In the genomic region with DNA sequence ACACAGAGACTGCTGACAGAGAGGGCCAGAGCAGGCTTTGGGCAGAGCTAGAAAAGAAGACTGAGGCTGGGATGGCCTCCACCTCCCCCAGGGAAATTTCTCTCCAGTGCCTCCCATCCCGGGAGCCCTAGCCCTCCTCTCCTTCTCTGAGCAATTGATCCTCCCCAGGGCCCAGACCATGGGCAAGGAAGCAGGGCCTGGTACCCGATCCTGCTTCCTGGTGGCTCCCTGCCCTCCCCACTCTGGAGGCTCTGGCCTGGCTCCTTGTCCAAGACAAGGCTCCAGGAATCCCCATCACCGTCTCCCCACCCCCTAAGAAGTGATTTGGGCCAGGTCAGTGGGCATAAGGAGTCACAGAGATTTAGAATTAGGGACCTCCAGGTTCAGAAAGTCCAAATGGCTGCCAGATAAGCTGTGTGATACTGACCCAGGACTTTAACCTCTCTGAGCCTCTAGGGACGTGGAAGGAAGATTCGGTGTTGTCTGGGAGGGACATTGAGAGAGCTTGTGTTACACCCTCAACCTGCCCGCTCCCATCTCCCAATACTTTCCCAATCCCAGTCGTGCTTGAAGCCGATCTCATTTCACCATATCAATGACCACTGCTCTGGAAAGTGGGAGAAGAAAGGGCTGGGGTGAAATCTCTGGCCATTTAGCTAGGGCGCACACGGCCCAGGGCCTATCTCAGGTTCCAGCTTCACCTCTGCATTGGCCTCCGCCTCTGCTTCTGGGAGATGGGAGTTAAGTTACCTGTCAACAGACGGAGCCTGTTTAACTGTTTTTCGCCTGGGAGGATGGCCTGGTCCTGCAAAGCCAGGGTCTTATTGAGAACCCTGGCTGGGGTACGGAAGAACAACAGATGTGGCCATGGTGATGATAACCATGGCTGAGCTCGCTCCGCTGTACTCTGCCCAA, we compare ENCODE assay signal across 28 cellular contexts. TPM values are rescaled to one million over a fixed set of nuclear protein-coding genes. Genes with fewer than 3 reads are reported as not detected.
DNase-seq lines count a peak whose midpoint lies in the region; ATAC-seq, FAIRE-seq and TF ChIP-seq lines count a peak whose summit lies in the region.
"Had no signal": no experiment of that assay in that cellular context is flagged by ENCODE, and none has a peak within 500 bp of the region (broad histone marks: within the 10 kb centered on the region; RNA-seq: fewer than 3 reads in every experiment).

No MANE protein-coding gene starts in this region.

- no peak overlapping the region for H3K27ac Mint-ChIP-seq in naive thymus-derived CD4-positive, alpha-beta T cell
- H3K27ac Mint-ChIP-seq: CD4-positive, alpha-beta T cell had no signal

- FAIRE-seq in kidney (lab: Jason Lieb, UNC) (no peak), D721Med (lab: Jason Lieb, UNC) (no peak)
- FAIRE-seq: A549, GM12878, H1 had no signal

- H2BK15ac ChIP-seq in neuronal stem cell (ENCODE audit: low read length) = peak overlapping the region; percentile 22

- no peak overlapping the region for H2AK5ac ChIP-seq in neuronal stem cell (ENCODE audit: low read depth, low read length)

- peaks cover 0 to 2% (median 0%) of the 10 kb centered on the region in 7 donors for H3K4me1 Mint-ChIP-seq in naive thymus-derived CD4-positive, alpha-beta T cell

- peaks cover 0 to 11% of the 10 kb centered on the region in 2 donors for H3K4me1 ChIP-seq in right atrium auricular region
- H3K4me1 ChIP-seq in kidney (ENCODE audit: control insufficient read depth in 1 of 2, insufficient read depth in 1 of 2, low read depth in 1 of 2, low read length in 2 of 2) = no peaks in the 10 kb centered on the region
- H3K4me1 ChIP-seq in neuronal stem cell (ENCODE audit: control insufficient read depth in 2 of 2, insufficient read depth in 1 of 2, low read depth in 1 of 2, low read length in 2 of 2) = peaks cover 0 to 6% of the 10 kb centered on the region in 2 donors
- no peaks in the 10 kb centered on the region for H3K4me1 ChIP-seq in naive thymus-derived CD4-positive, alpha-beta T cell (ENCODE audit: control insufficient read depth in 2 of 2, insufficient read depth in 2 of 2, low read length in 2 of 2)
- H3K4me1 ChIP-seq in upper lobe of left lung = peaks cover 0 to 2% (median 0%) of the 10 kb centered on the region in 4 donors
- H3K4me1 ChIP-seq: A549 had no signal

- peak; percentile 69 for DNase-seq in cardiac septum (ENCODE audit: low spot score)
- no peak for DNase-seq in right atrium auricular region (ENCODE audit: low spot score)
- DNase-seq in kidney = peak; percentile 33
- no peak for DNase-seq in neuronal stem cell (ENCODE audit: low spot score)
- DNase-seq in naive thymus-derived CD4-positive, alpha-beta T cell = no peak
- no peak for DNase-seq in upper lobe of left lung
- no peak for DNase-seq in D721Med (ENCODE audit: insufficient read length, low spot score)
- DNase-seq: AML-193; CD4-positive, alpha-beta T cell; DMS 273 treated with DMSO at 0.1 percent for 48 hours; DMS79; EL; GDM1; HCEC 1CT; IMR-90; KG1; MM.1S; NCI-H2029 treated with DMSO at 0.1 percent for 48 hours; NCI-H226; NCI-H510A; NCI-H748 treated with DMSO at 0.1 percent for 48 hours; NK-92 treated with Interleukin-12 subunit alpha and Interleukin-12 subunit beta, amount 100 ng/mL, for 24 hours; PC-3 had no signal

- H3K4me3 ChIP-seq in right atrium auricular region = no peak overlapping the region
- H3K4me3 ChIP-seq in kidney (ENCODE audit: low read length in 2 of 2) = no peak overlapping the region
- peak overlapping the region in 1 of 2 donors; percentile 16 for H3K4me3 ChIP-seq in neuronal stem cell (ENCODE audit: low read length in 2 of 2)
- no peak overlapping the region for H3K4me3 ChIP-seq in naive thymus-derived CD4-positive, alpha-beta T cell (ENCODE audit: low read length)
- H3K4me3 ChIP-seq in upper lobe of left lung = no peak overlapping the region
- H3K4me3 ChIP-seq: A549; BLaER1 treated with 17β-estradiol and CSF1 and Interleukin-3, amounts not matched to agents 10 nM and 100 nM; GM12878 had no signal

- no peak overlapping the region for H3K4me2 ChIP-seq in neuronal stem cell (ENCODE audit: insufficient read depth, low read length, poor library complexity, severe bottlenecking)
- H3K4me2 ChIP-seq: A549, SK-N-SH had no signal

- no peak overlapping the region for H2BK5ac ChIP-seq in neuronal stem cell (ENCODE audit: low read length)

- H3K23ac ChIP-seq in neuronal stem cell (ENCODE audit: low read depth, low read length, poor library complexity) = no peak overlapping the region

- no peaks in the 10 kb centered on the region for H3K36me3 ChIP-seq in right atrium auricular region
- H3K36me3 ChIP-seq in kidney (ENCODE audit: control insufficient read depth in 1 of 2, insufficient read depth in 2 of 2, low read length in 2 of 2) = no peaks in the 10 kb centered on the region
- H3K36me3 ChIP-seq in neuronal stem cell (replicated peaks in 1 of 2; ENCODE audit: control insufficient read depth in 2 of 2, insufficient read depth in 2 of 2, low read length in 2 of 2) = no peaks in the 10 kb centered on the region
- H3K36me3 ChIP-seq in naive thymus-derived CD4-positive, alpha-beta T cell (ENCODE audit: control insufficient read depth in 2 of 3, insufficient read depth in 3 of 3, low read length in 3 of 3) = no peaks in the 10 kb centered on the region
- H3K36me3 ChIP-seq in upper lobe of left lung = no peaks in the 10 kb centered on the region
- H3K36me3 ChIP-seq: BLaER1 treated with 17β-estradiol and CSF1 and Interleukin-3, amounts not matched to agents 10 nM and 100 nM had no signal

- H3K9me3 ChIP-seq in right atrium auricular region (no peaks in the 10 kb centered on the region), kidney (ENCODE audit: control insufficient read depth in 1 of 2, low read length in 2 of 2) (peaks cover 0 to 8% of the 10 kb centered on the region in 2 donors), neuronal stem cell (replicated peaks in 1 of 2; ENCODE audit: control insufficient read depth in 2 of 2, insufficient read depth in 1 of 2, low read depth in 1 of 2, low read length in 2 of 2) (peaks cover 0 to 3% of the 10 kb centered on the region in 2 donors), upper lobe of left lung (peaks cover 0 to 10% (median 9%) of the 10 kb centered on the region in 4 donors)
- peaks cover 0 to 14% (median 0%) of the 10 kb centered on the region in 3 experiments for H3K9me3 ChIP-seq in naive thymus-derived CD4-positive, alpha-beta T cell (ENCODE audit: control insufficient read depth in 2 of 3, low read length in 3 of 3)
- H3K9me3 ChIP-seq: SK-N-SH had no signal

- no peak for TF ChIP-seq CTCF in right atrium auricular region (IDR thresholded peaks at IDR 0.05)
- no peak for TF ChIP-seq CTCF in kidney (IDR thresholded peaks at IDR 0.05; ENCODE audit: borderline replicate concordance, extremely low read depth, insufficient read depth)
- no peak for TF ChIP-seq CTCF in upper lobe of left lung (IDR thresholded peaks at IDR 0.05)
- no peak for TF ChIP-seq CTCF in D721Med (IDR thresholded peaks at IDR 0.05; ENCODE audit: insufficient read depth, missing control alignments)

- H2BK120ac ChIP-seq in neuronal stem cell (ENCODE audit: low read depth, low read length) = no peak overlapping the region

- H3K9me3 Mint-ChIP-seq in naive thymus-derived CD4-positive, alpha-beta T cell = peaks cover 0 to 17% (median 10%) of the 10 kb centered on the region in 11 donors

- H3K27ac ChIP-seq in right atrium auricular region (no peak overlapping the region), kidney (ENCODE audit: low read depth in 2 of 2, low read length in 2 of 2) (no peak overlapping the region), neuronal stem cell (replicated peaks; ENCODE audit: low read length) (no peak overlapping the region), upper lobe of left lung (no peak overlapping the region)
- no peak overlapping the region for H3K27ac ChIP-seq in naive thymus-derived CD4-positive, alpha-beta T cell (ENCODE audit: low read depth, low read length)
- H3K27ac ChIP-seq: A549; BLaER1 treated with 17β-estradiol and CSF1 and Interleukin-3, amounts not matched to agents 10 nM and 100 nM had no signal

- peaks cover 8 to 26% (median 15%) of the 10 kb centered on the region in 5 donors for H3K27me3 Mint-ChIP-seq in naive thymus-derived CD4-positive, alpha-beta T cell

- H2AFZ ChIP-seq in neuronal stem cell (ENCODE audit: low read length) = no peak overlapping the region

- TF ChIP-seq POLR2A in upper lobe of left lung (IDR thresholded peaks at IDR 0.05) = no peak

- intact Hi-C loops in cardiac septum (cut with DNase I) = loop anchor here (5.0 kb wide), 1 partner anchor 133 kb away; no protein-coding TSS in a partner anchor
- intact Hi-C loops in kidney (cut with DNase I) = no loop called here
- intact Hi-C loops in naive thymus-derived CD4-positive, alpha-beta T cell (cut with micrococcal nuclease) = no loop called here

- H4K8ac ChIP-seq in neuronal stem cell (ENCODE audit: low read depth, low read length) = no peak overlapping the region

- H3K27me3 ChIP-seq in right atrium auricular region (no peaks in the 10 kb centered on the region), neuronal stem cell (ENCODE audit: control insufficient read depth in 3 of 3, insufficient read depth in 3 of 3, low read depth in 1 of 3, low read length in 3 of 3) (peaks cover 0 to 24% (median 0%) of the 10 kb centered on the region in 3 experiments), upper lobe of left lung (no peaks in the 10 kb centered on the region)
- H3K27me3 ChIP-seq in naive thymus-derived CD4-positive, alpha-beta T cell (ENCODE audit: control insufficient read depth in 2 of 2, insufficient read depth in 2 of 2, low read length in 2 of 2) = no peaks in the 10 kb centered on the region
- H3K27me3 ChIP-seq: BLaER1 treated with 17β-estradiol and CSF1 and Interleukin-3, amounts not matched to agents 10 nM and 100 nM had no signal

- ATAC-seq in naive thymus-derived CD4-positive, alpha-beta T cell = no peak
- no peak for ATAC-seq in upper lobe of left lung (ENCODE audit: low FRiP score in 2 of 2)
- ATAC-seq: GM12878, PC-3 had no signal

- H3K4ac ChIP-seq in neuronal stem cell (ENCODE audit: low read length) = no peak overlapping the region

- no peaks in the 10 kb centered on the region for H3K79me1 ChIP-seq in neuronal stem cell (ENCODE audit: low read depth, low read length)

- CTCF ChIA-PET in naive thymus-derived CD4-positive, alpha-beta T cell (lab: Charles Lee) = no interaction called here

- no peak overlapping the region for H2BK12ac ChIP-seq in neuronal stem cell (ENCODE audit: low read length)

- peak overlapping the region; percentile 53 for H3K18ac ChIP-seq in neuronal stem cell (ENCODE audit: low read length)

- peaks cover 0 to 7% (median 0%) of the 10 kb centered on the region in 5 donors for H3K36me3 Mint-ChIP-seq in naive thymus-derived CD4-positive, alpha-beta T cell

- H4K91ac ChIP-seq in neuronal stem cell (ENCODE audit: low read depth, low read length, poor library complexity) = no peak overlapping the region

- no peak overlapping the region for H3K14ac ChIP-seq in neuronal stem cell (ENCODE audit: low read length)

- no CpG with 5 or more reads among the region's 16 CpGs for WGBS in neuronal stem cell (ENCODE audit: extremely low coverage in 2 of 2, insufficient read length in 2 of 2, insufficient replicate concordance in 1 of 2), 2 donors
- WGBS in upper lobe of left lung, 2 donors = 80 to 88% methylated on average over 14 to 16 of the region's 16 CpGs

- POLR2A ChIA-PET in naive thymus-derived CD4-positive, alpha-beta T cell (lab: Charles Lee) = no interaction called here

- no peak overlapping the region for H3K4me3 Mint-ChIP-seq in naive thymus-derived CD4-positive, alpha-beta T cell
- H3K4me3 Mint-ChIP-seq: CD4-positive, alpha-beta T cell had no signal

- TF ChIP-seq EP300 in upper lobe of left lung (IDR thresholded peaks at IDR 0.05) = no peak

- H3K9ac ChIP-seq in kidney (ENCODE audit: low read length in 2 of 2) (no peak overlapping the region), neuronal stem cell (ENCODE audit: low read depth, low read length, poor library complexity) (peak overlapping the region; percentile 66)
- H3K9ac ChIP-seq: BLaER1 treated with 17β-estradiol and CSF1 and Interleukin-3, amounts not matched to agents 10 nM and 100 nM; SK-N-SH had no signal

RNA-seq across cellular contexts. Expression of a gene that starts 25.8 kb away (rescaled TPM):
- not detected for total RNA-seq in cardiac septum
- not detected for total RNA-seq in right atrium auricular region
- total RNA-seq in kidney = 202 TPM
- 155 TPM for polyA plus RNA-seq in kidney (ENCODE audit: insufficient read depth, low read depth, low replicate concordance)
- polyA plus RNA-seq in neuronal stem cell (2013, experiment 1 of 2) = 0.18 TPM
- polyA plus RNA-seq in neuronal stem cell (2013, experiment 2 of 2) = 0.22 TPM
- not detected for total RNA-seq in naive thymus-derived CD4-positive, alpha-beta T cell
- polyA plus RNA-seq in naive thymus-derived CD4-positive, alpha-beta T cell = not detected
- total RNA-seq in upper lobe of left lung = 10 to 100 TPM in 1 of 6 donors, 1 to 10 TPM in 5; 2.3 to 16.8 (median 4.4) TPM
- total RNA-seq: CD4-positive, alpha-beta T cell; GM12878; IMR-90 had no signal
- polyA plus RNA-seq: GM12878, IMR-90 had no signal

RNA-seq across cellular contexts. Expression of a gene that starts 30.4 kb away (rescaled TPM):
- total RNA-seq in cardiac septum (12.8 TPM), right atrium auricular region (1 to 10 TPM; 1.5 to 2.7 TPM), kidney (45.6 TPM), upper lobe of left lung (10 to 100 TPM in 3 of 6 donors, 1 to 10 TPM in 3; 4.0 to 55.5 (median 9.2) TPM)
- 13.6 TPM for polyA plus RNA-seq in kidney (ENCODE audit: insufficient read depth, low read depth, low replicate concordance)
- 11.1 TPM for polyA plus RNA-seq in neuronal stem cell (2013, experiment 1 of 2)
- polyA plus RNA-seq in neuronal stem cell (2013, experiment 2 of 2) = 11.1 TPM
- total RNA-seq in naive thymus-derived CD4-positive, alpha-beta T cell = 1 to 10 TPM; 1.2 to 2.4 (median 1.9) TPM
- not detected for polyA plus RNA-seq in naive thymus-derived CD4-positive, alpha-beta T cell
- polyA plus RNA-seq: GM12878 had no signal

RNA-seq across cellular contexts. Expression of a gene that starts 46.8 kb away (rescaled TPM):
- total RNA-seq in cardiac septum (not detected), right atrium auricular region (not detected), kidney (5.3 TPM), upper lobe of left lung (1 to 10 TPM in 2 of 6 donors, under 1 TPM in 1, not detected in 3; 0.46 to 4.0 (median 3.1) TPM)
- 43.5 TPM for polyA plus RNA-seq in kidney (ENCODE audit: insufficient read depth, low read depth, low replicate concordance)
- polyA plus RNA-seq in neuronal stem cell (2013, experiment 1 of 2) = 0.06 TPM
- polyA plus RNA-seq in neuronal stem cell (2013, experiment 2 of 2) = 0.11 TPM
- not detected for total RNA-seq in naive thymus-derived CD4-positive, alpha-beta T cell
- polyA plus RNA-seq in naive thymus-derived CD4-positive, alpha-beta T cell = not detected
- total RNA-seq: CD4-positive, alpha-beta T cell; IMR-90 had no signal
- polyA plus RNA-seq: IMR-90 had no signal

Comparison
In these comparisons a context has a peak if more than half of its experiments do, and no peak if none do; other contexts are left out.
1. DNase-seq: peak in cardiac septum (single experiment) and kidney (single experiment); none in right atrium auricular region (single experiment), neuronal stem cell (single experiment), naive thymus-derived CD4-positive, alpha-beta T cell (0 of 9), upper lobe of left lung (0 of 2) and D721Med (single experiment).
2. RNA of a gene that starts 25.8 kb away (total RNA-seq): 202 TPM in kidney (single experiment); 2.3 to 16.8 TPM in upper lobe of left lung, not detected in cardiac septum (single experiment), not detected in right atrium auricular region and not detected in naive thymus-derived CD4-positive, alpha-beta T cell; every median in the first group is over 10 times any median in the second.